35 cellular contexts compared by ENCODE assay signal in genomic region chr10:117784776-117785175, GRCh38.
"Had no signal": no experiment of that assay in that cellular context is flagged by ENCODE, and none has a peak within 500 bp of the region (broad histone marks: within the 10 kb centered on the region; RNA-seq: fewer than 3 reads in every experiment).

No MANE protein-coding gene starts in this region.

- H3K4me3 ChIP-seq: ascending aorta, cardiac muscle cell had no signal

- ATAC-seq: activated CD8-positive, alpha-beta T cell treated with anti-CD3 and anti-CD28 coated beads for 36 hours; activated naive CD8-positive, alpha-beta T cell treated with anti-CD3 and anti-CD28 coated beads, Interleukin-2, amount 50 U/mL, for 24 hours had no signal

- H3K4me1 Mint-ChIP-seq: activated B cell treated with CpG ODN at 0.5 μM for 24 hours; activated CD4-positive, alpha-beta T cell treated with anti-CD3 and anti-CD28 coated beads, Interleukin-2, amount 10 ng/mL, durations not matched to agents 24 days and 14 days; activated naive CD4-positive, alpha-beta T cell treated with anti-CD3 and anti-CD28 coated beads, Interleukin-2, amount 10 ng/mL, durations not matched to agents 7 days and 5 days; activated naive CD4-positive, alpha-beta T cell treated with anti-CD3 and anti-CD28 coated beads, Interleukin-2, amount 50 U/mL, for 24 hours; activated naive CD8-positive, alpha-beta T cell treated with anti-CD3 and anti-CD28 coated beads, Interleukin-2, amount 10 ng/mL, durations not matched to agents 7 days and 5 days; activated naive CD8-positive, alpha-beta T cell treated with anti-CD3 and anti-CD28 coated beads, Interleukin-2, amount 50 U/mL, for 24 hours; central memory CD8-positive, alpha-beta T cell had no signal

- H3K36me3 Mint-ChIP-seq: activated CD4-positive, alpha-beta memory T cell treated with anti-CD3 and anti-CD28 coated beads for 36 hours; activated naive CD4-positive, alpha-beta T cell treated with anti-CD3 and anti-CD28 coated beads, Interleukin-2, amount 10 ng/mL, durations not matched to agents 7 days and 5 days; activated naive CD4-positive, alpha-beta T cell treated with anti-CD3 and anti-CD28 coated beads, Interleukin-2, amount 50 U/mL, for 24 hours; activated naive CD8-positive, alpha-beta T cell; activated naive CD8-positive, alpha-beta T cell treated with anti-CD3 and anti-CD28 coated beads, Interleukin-2, amount 10 ng/mL, durations not matched to agents 7 days and 5 days; brain had no signal

- DNase-seq: activated B cell treated with CpG ODN at 0.5 μM for 24 hours; activated CD4-positive, alpha-beta memory T cell treated with anti-CD3 and anti-CD28 coated beads for 36 hours; activated CD4-positive, alpha-beta T cell treated with anti-CD3 and anti-CD28 coated beads for 4 hours; activated CD4-positive, alpha-beta T cell treated with anti-CD3 and anti-CD28 coated beads, Interleukin-2, amount 10 ng/mL, durations not matched to agents 24 days and 14 days; activated CD4-positive, alpha-beta T cell treated with anti-CD3 and anti-CD28 coated beads, Interleukin-2, amount 50 U/mL, for 1 hour; activated CD4-positive, alpha-beta T cell treated with anti-CD3 and anti-CD28 coated beads, Interleukin-2, amount 50 U/mL, for 4 hours; activated CD4-positive, CD25-positive, alpha-beta regulatory T cell treated with anti-CD3 and anti-CD28 coated beads, Interleukin-2, amount 50 U/mL, for 72 hours; activated CD8-positive, alpha-beta memory T cell treated with anti-CD3 and anti-CD28 coated beads, Interleukin-2, amount 50 U/mL, for 4 hours; activated CD8-positive, alpha-beta T cell treated with anti-CD3 and anti-CD28 coated beads for 36 hours; activated effector memory CD4-positive, alpha-beta T cell treated with Interleukin-2 at 50 U/mL for 16 hours; activated gamma-delta T cell; activated naive CD4-positive, alpha-beta T cell treated with anti-CD3 and anti-CD28 coated beads, Interleukin-2, amount 10 ng/mL, durations not matched to agents 7 days and 5 days; activated naive CD4-positive, alpha-beta T cell treated with Interleukin-2 at 50 U/mL for 16 hours; activated naive CD8-positive, alpha-beta T cell treated with anti-CD3 and anti-CD28 coated beads, Interleukin-2, amount 10 ng/mL, durations not matched to agents 7 days and 5 days; activated naive CD8-positive, alpha-beta T cell treated with anti-CD3 and anti-CD28 coated beads, Interleukin-2, amount 50 U/mL, for 24 hours; activated T-cell treated with anti-CD3 and anti-CD28 coated beads for 4 hours; activated T-cell treated with anti-CD3 and anti-CD28 coated beads, Interleukin-2, amount 50 U/mL, for 1 hour; activated T-cell treated with anti-CD3 and anti-CD28 coated beads, Interleukin-2, amount 50 U/mL, for 48 hours; amygdala; cerebellar nuclear complex; T-helper 1 cell; T-helper 2 cell; T-helper 9 cell had no signal

- H3K4me1 ChIP-seq: ascending aorta had no signal

- H3K36me3 ChIP-seq: ascending aorta, cardiac muscle cell had no signal

- H3K27me3 Mint-ChIP-seq: activated B cell treated with CpG ODN at 0.5 μM for 24 hours; activated CD4-positive, alpha-beta memory T cell treated with anti-CD3 and anti-CD28 coated beads for 36 hours; activated CD4-positive, alpha-beta T cell treated with anti-CD3 and anti-CD28 coated beads, Interleukin-2, amount 10 ng/mL, durations not matched to agents 24 days and 14 days; activated naive CD4-positive, alpha-beta T cell treated with anti-CD3 and anti-CD28 coated beads, Interleukin-2, amount 10 ng/mL, durations not matched to agents 7 days and 5 days; activated naive CD8-positive, alpha-beta T cell had no signal

- H3K27me3 ChIP-seq: ascending aorta had no signal

- FAIRE-seq: bronchial epithelial cell, TTC549 had no signal

- H3K9me3 ChIP-seq: ascending aorta had no signal

- H3K27ac Mint-ChIP-seq: activated B cell treated with CpG ODN at 0.5 μM for 24 hours; activated CD4-positive, alpha-beta memory T cell treated with anti-CD3 and anti-CD28 coated beads for 36 hours; activated CD4-positive, alpha-beta T cell treated with anti-CD3 and anti-CD28 coated beads, Interleukin-2, amount 10 ng/mL, durations not matched to agents 24 days and 14 days; activated CD8-positive, alpha-beta T cell treated with anti-CD3 and anti-CD28 coated beads for 36 hours; activated naive CD4-positive, alpha-beta T cell treated with anti-CD3 and anti-CD28 coated beads, Interleukin-2, amount 10 ng/mL, durations not matched to agents 7 days and 5 days; activated naive CD4-positive, alpha-beta T cell treated with anti-CD3 and anti-CD28 coated beads, Interleukin-2, amount 50 U/mL, for 24 hours; activated naive CD8-positive, alpha-beta T cell; activated naive CD8-positive, alpha-beta T cell treated with anti-CD3 and anti-CD28 coated beads, Interleukin-2, amount 10 ng/mL, durations not matched to agents 7 days and 5 days; activated naive CD8-positive, alpha-beta T cell treated with anti-CD3 and anti-CD28 coated beads, Interleukin-2, amount 50 U/mL, for 24 hours; activated T-helper 2 cell treated with anti-CD3 and anti-CD28 coated beads, Interferon-gamma antibody, Interleukin-2, Interleukin-4, amounts not matched to agents 10 μg/mL and 5 μg/mL and 100 μg/mL, durations not matched to agents 14 hours and 24 hours and 36 hours; brain; T-helper 1 cell treated with Interleukin-12 subunit alpha and Interleukin-12 subunit beta and Interleukin-4 antibody, amounts not matched to agents 30 μg/mL and 1 μg/mL, for 36 hours; T-helper 2 cell treated with Interferon-gamma antibody and Interleukin-4, amounts not matched to agents 5 μg/mL and 100 μg/mL, for 36 hours had no signal

- H3K27ac ChIP-seq: ascending aorta, cardiac muscle cell, VCaP had no signal

- H3K9me3 Mint-ChIP-seq: activated B cell treated with CpG ODN at 0.5 μM for 24 hours; activated CD4-positive, alpha-beta memory T cell treated with anti-CD3 and anti-CD28 coated beads for 36 hours; activated CD4-positive, alpha-beta T cell treated with anti-CD3 and anti-CD28 coated beads, Interleukin-2, amount 10 ng/mL, durations not matched to agents 24 days and 14 days; activated CD8-positive, alpha-beta T cell treated with anti-CD3 and anti-CD28 coated beads for 36 hours; activated naive CD4-positive, alpha-beta T cell treated with anti-CD3 and anti-CD28 coated beads, Interleukin-2, amount 10 ng/mL, durations not matched to agents 7 days and 5 days; activated naive CD4-positive, alpha-beta T cell treated with anti-CD3 and anti-CD28 coated beads, Interleukin-2, amount 50 U/mL, for 24 hours; activated naive CD8-positive, alpha-beta T cell treated with anti-CD3 and anti-CD28 coated beads, Interleukin-2, amount 10 ng/mL, durations not matched to agents 7 days and 5 days; activated T-helper 2 cell treated with anti-CD3 and anti-CD28 coated beads, Interferon-gamma antibody, Interleukin-2, Interleukin-4, amounts not matched to agents 10 μg/mL and 5 μg/mL and 100 μg/mL, durations not matched to agents 14 hours and 24 hours and 36 hours; central memory CD8-positive, alpha-beta T cell; T-helper 1 cell treated with Interleukin-12 subunit alpha and Interleukin-12 subunit beta and Interleukin-4 antibody, amounts not matched to agents 30 μg/mL and 1 μg/mL, for 36 hours; T-helper 2 cell treated with Interferon-gamma antibody and Interleukin-4, amounts not matched to agents 5 μg/mL and 100 μg/mL, for 36 hours had no signal

- H3K4me3 Mint-ChIP-seq: activated B cell treated with CpG ODN at 0.5 μM for 24 hours; activated CD4-positive, alpha-beta memory T cell treated with anti-CD3 and anti-CD28 coated beads for 36 hours; activated CD4-positive, alpha-beta T cell treated with anti-CD3 and anti-CD28 coated beads, Interleukin-2, amount 10 ng/mL, durations not matched to agents 24 days and 14 days; activated CD8-positive, alpha-beta T cell treated with anti-CD3 and anti-CD28 coated beads for 36 hours; activated naive CD4-positive, alpha-beta T cell treated with anti-CD3 and anti-CD28 coated beads, Interleukin-2, amount 10 ng/mL, durations not matched to agents 7 days and 5 days; activated naive CD4-positive, alpha-beta T cell treated with anti-CD3 and anti-CD28 coated beads, Interleukin-2, amount 50 U/mL, for 24 hours; activated naive CD8-positive, alpha-beta T cell; activated naive CD8-positive, alpha-beta T cell treated with anti-CD3 and anti-CD28 coated beads, Interleukin-2, amount 10 ng/mL, durations not matched to agents 7 days and 5 days; activated naive CD8-positive, alpha-beta T cell treated with anti-CD3 and anti-CD28 coated beads, Interleukin-2, amount 50 U/mL, for 24 hours; brain; central memory CD8-positive, alpha-beta T cell; T-helper 1 cell treated with Interleukin-12 subunit alpha and Interleukin-12 subunit beta and Interleukin-4 antibody, amounts not matched to agents 30 μg/mL and 1 μg/mL, for 36 hours; T-helper 2 cell treated with Interferon-gamma antibody and Interleukin-4, amounts not matched to agents 5 μg/mL and 100 μg/mL, for 36 hours had no signal
